1 cellular context compared by ENCODE assay signal in genomic region chr11:73323464-73323863, GRCh38.
TF ChIP-seq lines count a peak whose summit lies in the region.

No MANE protein-coding gene starts in this region.

TF ChIP-seq in HepG2, 621 proteins besides CTCF, POLR2A, EP300 and RAD21 (continued from another document):
- TF ChIP-seq ARID5B (CRISPR knock-in tag; IDR thresholded peaks at IDR 0.05) (peak; percentile 19; the same call in 1 of the 2 replicates), RXRB (CRISPR knock-in tag; IDR thresholded peaks at IDR 0.05; ENCODE audit: borderline replicate concordance) (peak; percentile 10; the same call in 1 of the 2 replicates), PITX1 (CRISPR knock-in tag; IDR thresholded peaks at IDR 0.05) (no peak), SAP130 (CRISPR knock-in tag; IDR thresholded peaks at IDR 0.05; ENCODE audit: low read depth) (peak; percentile 54), ZNF737 (CRISPR knock-in tag; IDR thresholded peaks at IDR 0.05; ENCODE audit: borderline replicate concordance) (no peak), HNRNPL (IDR thresholded peaks at IDR 0.05; ENCODE audit: low read depth, low read length) (0 out of 2 replicates have a peak, but pooled peaks have one; percentile 19), ZBTB7B (CRISPR knock-in tag; IDR thresholded peaks at IDR 0.05) (0 out of 2 replicates have a peak, but pooled peaks have one; percentile 25), PATZ1 (CRISPR knock-in tag; IDR thresholded peaks at IDR 0.05) (peak; percentile 90), ZNF800 (CRISPR knock-in tag; IDR thresholded peaks at IDR 0.05) (no peak), ZMAT3 (CRISPR knock-in tag; conservative IDR thresholded peaks at IDR 0.05) (no peak), MEF2D (CRISPR knock-in tag; IDR thresholded peaks at IDR 0.05) (0 out of 2 replicates have a peak, but pooled peaks have one; percentile 33), MTERF4 (CRISPR knock-in tag; IDR thresholded peaks at IDR 0.05) (no peak), ZFY (CRISPR knock-in tag; IDR thresholded peaks at IDR 0.05) (0 out of 2 replicates have a peak, but pooled peaks have one; percentile 33)
